ENCODE assay signal across 8 cellular contexts in the genomic region with DNA sequence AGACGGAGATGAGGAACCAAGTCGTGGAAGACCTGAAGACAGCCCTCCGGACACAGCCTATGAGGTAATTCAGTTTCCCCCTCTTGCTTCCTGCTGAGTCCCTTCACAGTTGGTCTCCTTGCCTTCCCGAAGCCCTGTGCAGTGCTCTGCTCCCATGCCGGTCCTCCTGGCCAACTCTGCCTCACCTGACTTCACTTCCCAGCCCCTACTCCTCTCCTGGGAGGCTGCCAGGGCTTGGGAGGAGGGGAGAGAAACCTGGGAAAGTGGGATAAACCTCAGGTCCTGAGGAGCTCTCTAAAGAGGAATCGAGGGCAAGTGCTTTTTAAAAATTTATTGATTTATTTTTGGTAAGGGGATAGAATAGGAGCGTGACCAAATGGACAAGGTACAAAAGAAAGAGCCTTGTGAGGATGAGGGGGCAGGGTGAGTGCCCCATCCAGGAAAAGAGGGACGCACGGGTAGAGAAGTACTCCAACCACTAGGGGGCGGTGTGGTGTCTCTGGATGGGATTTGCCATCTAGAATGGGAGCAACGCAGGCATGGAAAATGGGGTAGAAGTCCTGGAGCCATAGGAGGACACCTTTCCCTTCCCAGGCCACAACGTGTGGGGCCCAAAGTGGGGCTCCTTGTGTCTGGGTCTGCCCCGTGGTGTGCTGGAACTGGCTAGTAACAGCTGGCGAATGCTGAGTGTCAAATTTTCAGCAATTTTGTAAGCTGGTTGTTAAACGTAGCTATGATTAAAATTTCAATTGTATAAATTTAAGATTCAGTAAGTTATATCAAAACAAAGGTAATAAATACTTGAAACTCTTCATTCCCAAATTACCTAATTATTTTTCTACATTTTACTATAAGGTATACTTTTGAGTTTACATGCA.
DNase-seq lines count a peak whose midpoint lies in the region; ATAC-seq, FAIRE-seq and TF ChIP-seq lines count a peak whose summit lies in the region.

No MANE protein-coding gene starts in this region.

- ATAC-seq in GM18870 (IDR thresholded peaks at IDR 0.05; ENCODE audit: unreplicated experiment): no peak
- ATAC-seq in GM19023 (IDR thresholded peaks at IDR 0.05; ENCODE audit: unreplicated experiment): no peak

- H3K36me3 ChIP-seq in SJSA1 (no peaks in the 10 kb centered on the region), hepatocyte (replicated peaks; ENCODE audit: insufficient read depth, low read depth) (no peaks in the 10 kb centered on the region), small intestine (ENCODE audit: control insufficient read depth in 2 of 2, insufficient read depth in 2 of 2, low read length in 2 of 2) (no peaks in the 10 kb centered on the region)

- H3K4me3 ChIP-seq in SJSA1: no peak overlapping the region
- no peak overlapping the region for H3K4me3 ChIP-seq in hepatocyte
- H3K4me3 ChIP-seq in small intestine (ENCODE audit: low read depth in 1 of 2, low read length in 2 of 2): no peak overlapping the region

- H4K20me1 ChIP-seq in hepatocyte (ENCODE audit: insufficient read depth, poor library complexity, severe bottlenecking): no peaks in the 10 kb centered on the region

- no peaks in the 10 kb centered on the region for H3K79me2 ChIP-seq in hepatocyte

- no peaks in the 10 kb centered on the region for H3K9me2 ChIP-seq in hepatocyte (replicated peaks; ENCODE audit: insufficient read depth)

- CTCF ChIA-PET in HEK293T (lab: Yijun Ruan, JAX): interaction anchor here (0.6 to 1.9 kb wide), 5 partner anchors 9 to 1275 kb away, joined by 3 to 5 read pairs (median 4); no protein-coding TSS in a partner anchor

- no peak overlapping the region for H3K4me2 ChIP-seq in hepatocyte

- H3K9me3 ChIP-seq in SJSA1 (replicated peaks) (no peaks in the 10 kb centered on the region), hepatocyte (ENCODE audit: low read depth) (no peaks in the 10 kb centered on the region), small intestine (ENCODE audit: control insufficient read depth, low read depth) (no peaks in the 10 kb centered on the region)

- no peak overlapping the region for H3K27ac ChIP-seq in SJSA1
- H3K27ac ChIP-seq in hepatocyte: no peak overlapping the region
- no peak overlapping the region for H3K27ac ChIP-seq in small intestine (ENCODE audit: low read depth in 1 of 2, low read length in 1 of 2)

- peak; percentile 57 for TF ChIP-seq CTCF in hepatocyte (IDR thresholded peaks at IDR 0.05; ENCODE audit: poor library complexity)

- DNase-seq in CD1c-positive myeloid dendritic cell (ENCODE audit: extremely low spot score) (peak; percentile 59), HEK293T (ENCODE audit: extremely low spot score) (peak; percentile 76), SJSA1 (ENCODE audit: low read depth in 1 of 2, low spot score in 2 of 2) (peak; percentile 62 to 87), amniotic epithelial cell (ENCODE audit: low read depth) (peak; percentile 55), hepatocyte (ENCODE audit: low spot score) (peak; percentile 77), small intestine (peak; percentile 72)

- H3K4me1 ChIP-seq in SJSA1 (replicated peaks) (no peaks in the 10 kb centered on the region), hepatocyte (ENCODE audit: insufficient read depth) (no peaks in the 10 kb centered on the region), small intestine (ENCODE audit: control insufficient read depth in 2 of 2, insufficient read depth in 1 of 2, low read depth in 1 of 2, low read length in 1 of 2) (no peaks in the 10 kb centered on the region)

- POLR2A ChIA-PET in HEK293T (lab: Yijun Ruan, JAX): no interaction called here

- no peak for FAIRE-seq in small intestine (lab: Jason Lieb, UNC)

- no peak overlapping the region for H2AFZ ChIP-seq in hepatocyte

- H3K27me3 ChIP-seq in SJSA1 (replicated peaks) (no peaks in the 10 kb centered on the region; the same call in 1 of the 2 replicates), hepatocyte (no peaks in the 10 kb centered on the region), small intestine (ENCODE audit: control insufficient read depth in 2 of 2, insufficient read depth in 2 of 2, low read length in 2 of 2) (no peaks in the 10 kb centered on the region)

- WGBS in hepatocyte (ENCODE audit: low lambda C conversion rate, missing lambda C conversion rate): 68% methylated on average over 15 of the region's 15 CpGs
- WGBS in small intestine, 3 donors: 39 to 47% (median 40%) methylated on average over 15 of the region's 15 CpGs

TF ChIP-seq in HEK293T, 16 proteins besides CTCF, POLR2A, EP300 and RAD21:
- TF ChIP-seq, protein P1, sequence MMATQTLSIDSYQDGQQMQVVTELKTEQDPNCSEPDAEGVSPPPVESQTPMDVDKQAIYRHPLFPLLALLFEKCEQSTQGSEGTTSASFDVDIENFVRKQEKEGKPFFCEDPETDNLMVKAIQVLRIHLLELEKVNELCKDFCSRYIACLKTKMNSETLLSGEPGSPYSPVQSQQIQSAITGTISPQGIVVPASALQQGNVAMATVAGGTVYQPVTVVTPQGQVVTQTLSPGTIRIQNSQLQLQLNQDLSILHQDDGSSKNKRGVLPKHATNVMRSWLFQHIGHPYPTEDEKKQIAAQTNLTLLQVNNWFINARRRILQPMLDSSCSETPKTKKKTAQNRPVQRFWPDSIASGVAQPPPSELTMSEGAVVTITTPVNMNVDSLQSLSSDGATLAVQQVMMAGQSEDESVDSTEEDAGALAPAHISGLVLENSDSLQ (IDR thresholded peaks at IDR 0.05): no peak
- TF ChIP-seq SUZ12 (IDR thresholded peaks at IDR 0.05): no peak
- no peak for TF ChIP-seq BHLHE40 (IDR thresholded peaks at IDR 0.05; ENCODE audit: borderline replicate concordance)
- no peak for TF ChIP-seq FOXM1 (IDR thresholded peaks at IDR 0.05; ENCODE audit: borderline replicate concordance)
- TF ChIP-seq CTBP1 (IDR thresholded peaks at IDR 0.05; ENCODE audit: borderline replicate concordance): no peak
- TF ChIP-seq SP1 (IDR thresholded peaks at IDR 0.05): no peak
- no peak for TF ChIP-seq FOXA1 (IDR thresholded peaks at IDR 0.05)
- TF ChIP-seq HDGF (IDR thresholded peaks at IDR 0.05; ENCODE audit: borderline replicate concordance): no peak
- TF ChIP-seq ZNF384 (IDR thresholded peaks at IDR 0.05): no peak
- no peak for TF ChIP-seq FOXK2 (IDR thresholded peaks at IDR 0.05)
- no peak for TF ChIP-seq ELF4 (IDR thresholded peaks at IDR 0.05)
- TF ChIP-seq TARDBP (IDR thresholded peaks at IDR 0.05): no peak
- no peak for TF ChIP-seq LEF1 (IDR thresholded peaks at IDR 0.05; ENCODE audit: borderline replicate concordance)
- no peak for TF ChIP-seq ARNT (IDR thresholded peaks at IDR 0.05)
- no peak for TF ChIP-seq L3MBTL2 (conservative IDR thresholded peaks at IDR 0.05)
- TF ChIP-seq NFRKB (IDR thresholded peaks at IDR 0.05): no peak
